ENCODE assay signal across 29 cellular contexts in genomic region chr10:127364034-127364433, GRCh38.
"Had no signal": no experiment of that assay in that cellular context is flagged by ENCODE, and none has a peak within 500 bp of the region (broad histone marks: within the 10 kb centered on the region; RNA-seq: fewer than 3 reads in every experiment).

No MANE protein-coding gene starts in this region.

- H3K27ac ChIP-seq: brain microvascular endothelial cell, coronary artery, epithelial cell of prostate, esophagus squamous epithelium, WERI-Rb-1 had no signal

- H3K27me3 ChIP-seq: brain microvascular endothelial cell, esophagus squamous epithelium had no signal

- H3K9me3 ChIP-seq: esophagus squamous epithelium had no signal

- H3K4me1 Mint-ChIP-seq: activated B cell treated with CpG ODN at 0.5 μM for 24 hours; activated T-helper 17 cell treated with anti-CD3 and anti-CD28 coated beads, Interleukin-2, amount 50 U/mL, for 72 hours; central memory CD8-positive, alpha-beta T cell; T-helper 17 cell had no signal

- H3K36me3 Mint-ChIP-seq: activated naive CD8-positive, alpha-beta T cell had no signal

- H3K27ac Mint-ChIP-seq: activated B cell treated with CpG ODN at 0.5 μM for 24 hours; activated CD8-positive, alpha-beta T cell treated with anti-CD3 and anti-CD28 coated beads for 36 hours; activated naive CD8-positive, alpha-beta T cell; activated T-helper 17 cell treated with anti-CD3 and anti-CD28 coated beads, Interleukin-2, amount 50 U/mL, for 72 hours; dendritic cell treated with granulocyte-macrophage colony-stimulating factor and Interleukin-4, amounts not matched to agents 40 ng/mL and 50 ng/mL, for 4 days; T-helper 17 cell; T-helper 2 cell treated with Interferon-gamma antibody and Interleukin-4, amounts not matched to agents 5 μg/mL and 100 μg/mL, for 36 hours had no signal

- H3K36me3 ChIP-seq: brain microvascular endothelial cell, WERI-Rb-1 had no signal

- H3K9me3 Mint-ChIP-seq: activated B cell treated with CpG ODN at 0.5 μM for 24 hours; activated CD8-positive, alpha-beta T cell treated with anti-CD3 and anti-CD28 coated beads for 36 hours; activated T-cell treated with anti-CD3 and anti-CD28 coated beads, Interleukin-2, amount 50 U/mL, for 4 hours; activated T-helper 17 cell treated with anti-CD3 and anti-CD28 coated beads, Interleukin-2, amount 50 U/mL, for 72 hours; central memory CD8-positive, alpha-beta T cell; dendritic cell treated with granulocyte-macrophage colony-stimulating factor and Interleukin-4, amounts not matched to agents 40 ng/mL and 50 ng/mL, for 4 days; T-helper 2 cell treated with Interferon-gamma antibody and Interleukin-4, amounts not matched to agents 5 μg/mL and 100 μg/mL, for 36 hours had no signal

- ATAC-seq: activated CD4-positive, CD25-positive, alpha-beta regulatory T cell treated with anti-CD3 and anti-CD28 coated beads, Interleukin-2, amount 50 U/mL, for 24 hours; activated CD8-positive, alpha-beta T cell treated with anti-CD3 and anti-CD28 coated beads for 36 hours; activated T-cell treated with anti-CD3 and anti-CD28 coated beads, Interleukin-2, amount 50 U/mL, for 4 hours; activated T-helper 17 cell treated with anti-CD3 and anti-CD28 coated beads, Interleukin-2, amount 50 U/mL, for 72 hours; T-helper 17 cell had no signal

- H3K4me3 ChIP-seq: coronary artery, esophagus squamous epithelium had no signal

- H3K4me1 ChIP-seq: esophagus squamous epithelium had no signal

- H3K4me3 Mint-ChIP-seq: activated B cell treated with CpG ODN at 0.5 μM for 24 hours; activated CD8-positive, alpha-beta T cell treated with anti-CD3 and anti-CD28 coated beads for 36 hours; activated naive CD8-positive, alpha-beta T cell; activated T-cell treated with anti-CD3 and anti-CD28 coated beads, Interleukin-2, amount 50 U/mL, for 4 hours; activated T-helper 17 cell treated with anti-CD3 and anti-CD28 coated beads, Interleukin-2, amount 50 U/mL, for 72 hours; central memory CD8-positive, alpha-beta T cell; dendritic cell treated with granulocyte-macrophage colony-stimulating factor and Interleukin-4, amounts not matched to agents 40 ng/mL and 50 ng/mL, for 4 days; T-helper 17 cell; T-helper 2 cell treated with Interferon-gamma antibody and Interleukin-4, amounts not matched to agents 5 μg/mL and 100 μg/mL, for 36 hours had no signal

- H3K27me3 Mint-ChIP-seq: activated B cell treated with CpG ODN at 0.5 μM for 24 hours; activated CD8-positive, alpha-beta T cell treated with anti-CD3 and anti-CD28 coated beads for 36 hours; activated T-helper 17 cell treated with anti-CD3 and anti-CD28 coated beads, Interleukin-2, amount 50 U/mL, for 72 hours; central memory CD8-positive, alpha-beta T cell; dendritic cell treated with granulocyte-macrophage colony-stimulating factor and Interleukin-4, amounts not matched to agents 40 ng/mL and 50 ng/mL, for 4 days had no signal

- DNase-seq: activated B cell treated with CpG ODN at 0.5 μM for 24 hours; activated CD4-positive, alpha-beta T cell treated with anti-CD3 and anti-CD28 coated beads for 48 hours; activated CD4-positive, alpha-beta T cell treated with anti-CD3 and anti-CD28 coated beads, Interleukin-2, amount 50 U/mL, for 1 hour; activated CD4-positive, alpha-beta T cell treated with anti-CD3 and anti-CD28 coated beads, Interleukin-2, amount 50 U/mL, for 48 hours; activated CD8-positive, alpha-beta memory T cell treated with anti-CD3 and anti-CD28 coated beads for 24 hours; activated CD8-positive, alpha-beta T cell treated with anti-CD3 and anti-CD28 coated beads for 36 hours; activated effector memory CD4-positive, alpha-beta T cell treated with Interleukin-2 at 50 U/mL for 16 hours; activated gamma-delta T cell treated with Interleukin-2 at 50 U/mL for 16 hours; activated naive CD4-positive, alpha-beta T cell treated with anti-CD3 and anti-CD28 coated beads, Interleukin-2, amount 50 U/mL, for 16 hours; activated naive CD4-positive, alpha-beta T cell treated with Interleukin-2 at 50 U/mL for 16 hours; activated T-cell treated with anti-CD3 and anti-CD28 coated beads, Interleukin-2, amount 50 U/mL, for 4 hours; amniotic stem cell; anterior cingulate cortex; brain microvascular endothelial cell; effector CD8-positive, alpha-beta T cell; esophagus squamous epithelium; foreskin melanocyte; head of caudate nucleus; T-helper 17 cell; T1000; WERI-Rb-1 had no signal
